ENCODE assay signal across 21 cellular contexts in genomic region chr5:169861433-169861832, GRCh38.
DNase-seq lines count a peak whose midpoint lies in the region; ATAC-seq and TF ChIP-seq lines count a peak whose summit lies in the region.
"Had no signal": no experiment of that assay in that cellular context is flagged by ENCODE, and none has a peak within 500 bp of the region (broad histone marks: within the 10 kb centered on the region; RNA-seq: fewer than 3 reads in every experiment).

No MANE protein-coding gene starts in this region.

- no peak overlapping the region for H2AFZ ChIP-seq in mammary epithelial cell (ENCODE audit: low read depth, low read length)
- H2AFZ ChIP-seq in GM23248 = no peak overlapping the region
- H2AFZ ChIP-seq in PC-3 (ENCODE audit: low read length) = no peak overlapping the region
- H2AFZ ChIP-seq: GM23338 had no signal

- BruUV-seq in mammary epithelial cell (replicated peaks; lab: Mats Ljungman, UMichigan) (TSS peak; percentile 8), PC-3 (replicated peaks; lab: Mats Ljungman, UMichigan) (no TSS peak)

- CTCF ChIA-PET in mammary epithelial cell (lab: Charles Lee; ENCODE audit: low non-redundant PET) = no interaction called here
- CTCF ChIA-PET in PC-3 (lab: Charles Lee) = interaction anchor here (0.5 to 0.6 kb wide), 3 partner anchors 155 to 946 kb away, joined by 3 to 5 read pairs (median 3); no protein-coding TSS in a partner anchor

- dilution Hi-C loops in mammary epithelial cell (cut with HindIII; ENCODE audit: low sequenced_read_pairs) = no loop called here

- in situ Hi-C loops in mammary epithelial cell (cut with MboI; ENCODE audit: low sequenced_read_pairs in 2 of 2) (no loop called here), GM23248 (cut with MboI) (no loop called here)

- H3K9ac ChIP-seq in mammary epithelial cell (ENCODE audit: insufficient read depth, low read length) (no peak overlapping the region), GM23248 (peak overlapping the region; percentile 21; the same call in 1 of the 2 replicates), PC-3 (ENCODE audit: low read length) (no peak overlapping the region)

- H3K4me2 ChIP-seq in mammary epithelial cell (ENCODE audit: insufficient read depth, low read depth, low read length) (no peak overlapping the region), GM23248 (ENCODE audit: unreplicated experiment) (peak overlapping the region; percentile 44), PC-3 (ENCODE audit: low read length) (no peak overlapping the region)
- H3K4me2 ChIP-seq: GM23338 had no signal

- no peak for TF ChIP-seq POLR2A in breast epithelium (IDR thresholded peaks at IDR 0.05)

- H3K36me3 ChIP-seq in mammary epithelial cell (ENCODE audit: insufficient read depth, low read length) (no peaks in the 10 kb centered on the region), breast epithelium (no peaks in the 10 kb centered on the region), GM23248 (ENCODE audit: low read depth) (peaks cover 24% of the 10 kb centered on the region; the same call in 1 of the 2 replicates), PC-3 (ENCODE audit: low read depth, low read length) (no peaks in the 10 kb centered on the region)
- H3K36me3 ChIP-seq: BE2C had no signal

- no peak for TF ChIP-seq CTCF in mammary epithelial cell (conservative IDR thresholded peaks at IDR 0.05 in 1 of 2, IDR thresholded peaks at IDR 0.05 in 1 of 2; ENCODE audit: extremely low read depth in 1 of 2, insufficient read depth in 1 of 2, low read depth in 1 of 2, low read length in 2 of 2)
- no peak for TF ChIP-seq CTCF in breast epithelium (IDR thresholded peaks at IDR 0.05)
- TF ChIP-seq CTCF in PC-3 (conservative IDR thresholded peaks at IDR 0.05; ENCODE audit: low read depth, low read length) = no peak
- TF ChIP-seq CTCF in fibroblast of villous mesenchyme (IDR thresholded peaks at IDR 0.05; ENCODE audit: insufficient read depth, low read depth, low read length) = no peak

- H3K27ac ChIP-seq in mammary epithelial cell (ENCODE audit: insufficient read depth, low read depth, low read length) = no peak overlapping the region
- H3K27ac ChIP-seq in breast epithelium = no peak overlapping the region
- peak overlapping the region; percentile 75 for H3K27ac ChIP-seq in GM23248
- 0 out of 2 replicates have a peak overlapping the region, but pooled peaks have one; percentile 6 for H3K27ac ChIP-seq in PC-3 (ENCODE audit: low read length)
- H3K27ac ChIP-seq: HL-60 had no signal

- peaks cover 60% of the 10 kb centered on the region for H3F3A ChIP-seq in GM23248 (ENCODE audit: insufficient read depth)
- no peaks in the 10 kb centered on the region for H3F3A ChIP-seq in PC-3 (ENCODE audit: low read length, unreplicated experiment)

- WGBS in mammary epithelial cell (ENCODE audit: low coverage, missing lambda C conversion rate) = 93% methylated on average over 2 of the region's 2 CpGs
- WGBS in GM23248 (ENCODE audit: low coverage in 1 of 2, low lambda C conversion rate in 2 of 2, missing lambda C conversion rate in 2 of 2), 2 experiments = 97 to 98% methylated on average over 2 of the region's 2 CpGs

- ATAC-seq in PC-3 (no peak), HG02981 (IDR thresholded peaks at IDR 0.05; ENCODE audit: unreplicated experiment) (no peak)
- ATAC-seq: GM12878, GM23338, HCT116 had no signal

- intact Hi-C loops in mammary epithelial cell (cut with micrococcal nuclease) (no loop called here), breast epithelium (cut with DNase I; ENCODE audit: low total_unique reads) (no loop called here), PC-3 (cut with micrococcal nuclease) (no loop called here)

- H3K4me3 ChIP-seq in mammary epithelial cell (replicated peaks in 1 of 3; ENCODE audit: insufficient read depth in 1 of 3, low read depth in 2 of 3, low read length in 3 of 3) = no peak overlapping the region
- no peak overlapping the region for H3K4me3 ChIP-seq in breast epithelium
- H3K4me3 ChIP-seq in GM23248 = no peak overlapping the region
- no peak overlapping the region for H3K4me3 ChIP-seq in PC-3 (ENCODE audit: low read length)
- no peak overlapping the region for H3K4me3 ChIP-seq in fibroblast of villous mesenchyme (ENCODE audit: low read depth, low read length)
- H3K4me3 ChIP-seq: GM12878, GM23338 had no signal

- DNase-seq in mammary epithelial cell (no peak), breast epithelium (ENCODE audit: low spot score in 2 of 2) (no peak), GM23248 (no peak), PC-3 (no peak), fibroblast of villous mesenchyme (ENCODE audit: low read depth) (peak; percentile 21)
- no peak for DNase-seq in activated CD4-positive, CD25-positive, alpha-beta regulatory T cell treated with anti-CD3 and anti-CD28 coated beads, Interleukin-2, amount 50 U/mL, for 72 hours
- DNase-seq: ACHN; C1 segment of cervical spinal cord; CD4-positive, CD25-positive, alpha-beta regulatory T cell; CD8-positive, alpha-beta memory T cell; COR-L47; DMS 273 treated with DMSO at 0.1 percent for 48 hours; DMS53; DND-41; KG1 had no signal

- H3K4me1 ChIP-seq in mammary epithelial cell (ENCODE audit: insufficient read depth, low read length) (no peaks in the 10 kb centered on the region), breast epithelium (no peaks in the 10 kb centered on the region), GM23248 (ENCODE audit: insufficient read depth) (peaks cover 23% of the 10 kb centered on the region), PC-3 (ENCODE audit: insufficient read depth, low read length) (peaks cover 17% of the 10 kb centered on the region; the same call in 1 of the 2 replicates)

- POLR2A ChIA-PET in PC-3 (lab: Charles Lee; ENCODE audit: unreplicated experiment) = interaction anchor here (0.5 kb wide), 1 partner anchor 15 kb away, joined by 3 read pairs; no protein-coding TSS in a partner anchor

- H4K20me1 ChIP-seq in mammary epithelial cell (ENCODE audit: insufficient read depth, low read length) (no peaks in the 10 kb centered on the region), GM23248 (ENCODE audit: insufficient read depth) (no peaks in the 10 kb centered on the region), PC-3 (ENCODE audit: low read length) (no peaks in the 10 kb centered on the region)

- no peaks in the 10 kb centered on the region for H3K79me2 ChIP-seq in mammary epithelial cell (ENCODE audit: insufficient read depth, low read length)
- H3K79me2 ChIP-seq in GM23248 (ENCODE audit: insufficient read depth) = no peaks in the 10 kb centered on the region
- H3K79me2 ChIP-seq in PC-3 (ENCODE audit: low read length) = no peaks in the 10 kb centered on the region

- H3K9me3 ChIP-seq in mammary epithelial cell (replicated peaks; ENCODE audit: insufficient read depth, low read length) = no peaks in the 10 kb centered on the region
- no peaks in the 10 kb centered on the region for H3K9me3 ChIP-seq in breast epithelium
- no peaks in the 10 kb centered on the region for H3K9me3 ChIP-seq in GM23248 (ENCODE audit: low read depth)
- H3K9me3 ChIP-seq in PC-3 (ENCODE audit: low read length) = no peaks in the 10 kb centered on the region
- H3K9me3 ChIP-seq: BE2C had no signal

- H3K9me2 ChIP-seq in GM23248 (ENCODE audit: insufficient read depth) (no peaks in the 10 kb centered on the region), PC-3 (replicated peaks; ENCODE audit: low read length) (no peaks in the 10 kb centered on the region)

- H3K27me3 ChIP-seq in mammary epithelial cell (ENCODE audit: insufficient read depth, low read length) = no peaks in the 10 kb centered on the region
- H3K27me3 ChIP-seq in breast epithelium = no peaks in the 10 kb centered on the region
- no peaks in the 10 kb centered on the region for H3K27me3 ChIP-seq in GM23248 (replicated peaks; ENCODE audit: insufficient read depth)
- no peaks in the 10 kb centered on the region for H3K27me3 ChIP-seq in PC-3 (ENCODE audit: low read length)
- H3K27me3 ChIP-seq: BE2C had no signal

Comparison
In these comparisons a context has a peak if more than half of its experiments do, and no peak if none do; other contexts are left out.
1. H3K27ac ChIP-seq: peak in GM23248 (single experiment) and PC-3 (single experiment); none in mammary epithelial cell (single experiment) and breast epithelium (0 of 2).